ENCODE assay signal across 8 cellular contexts in the genomic region with DNA sequence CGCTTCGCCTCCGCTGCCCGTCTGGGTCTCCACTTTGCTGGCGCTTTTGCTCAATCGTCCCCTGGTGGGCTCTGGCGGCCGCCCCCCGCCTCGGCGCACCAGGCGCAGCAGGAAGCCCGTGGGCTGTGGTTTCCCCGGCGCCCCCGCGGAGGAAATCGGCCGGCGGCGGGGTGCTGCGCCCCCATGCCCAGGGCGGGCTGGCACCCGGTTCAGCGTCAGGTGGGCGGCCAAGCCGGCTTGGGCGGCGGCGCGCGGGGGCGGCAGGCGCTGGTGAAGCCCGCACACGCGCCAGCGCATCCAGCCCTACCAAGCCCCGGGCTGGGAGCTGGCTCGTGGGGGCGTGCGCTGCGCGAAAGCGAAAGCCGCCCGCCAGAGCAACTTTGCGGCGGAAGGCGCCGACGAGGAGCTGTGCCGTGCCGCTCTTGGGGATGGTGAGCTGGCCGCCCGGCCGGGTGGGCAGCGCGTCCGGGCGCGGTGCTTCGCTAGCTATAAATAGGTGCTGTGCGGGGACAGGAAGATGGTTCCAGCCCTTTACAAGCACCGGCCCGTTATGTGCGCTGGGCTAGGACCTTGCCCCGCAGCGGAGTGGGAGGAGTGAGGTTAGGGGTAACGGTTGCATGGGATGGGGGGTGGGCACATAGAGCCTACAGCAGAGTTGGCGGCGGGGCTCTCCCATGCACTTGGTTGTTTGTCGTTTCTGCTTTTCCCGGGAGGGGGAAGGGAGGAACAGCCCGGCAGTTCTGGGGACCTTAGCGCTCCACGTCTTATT. TPM values are rescaled to one million over a fixed set of nuclear protein-coding genes. Genes with fewer than 3 reads are reported as not detected.
DNase-seq lines count a peak whose midpoint lies in the region; ATAC-seq and TF ChIP-seq lines count a peak whose summit lies in the region.

No MANE protein-coding gene starts in this region.

- no CpG with 5 or more reads among the region's 77 CpGs for WGBS in mesendoderm (ENCODE audit: extremely low coverage, insufficient coverage, low lambda C conversion rate)

- no peak overlapping the region for H3K23ac ChIP-seq in mesendoderm (ENCODE audit: low read length)

- no peak overlapping the region for H4K8ac ChIP-seq in mesendoderm (ENCODE audit: low read depth, low read length)

- H3K18ac ChIP-seq in mesendoderm (ENCODE audit: low read length): peak overlapping the region; percentile 31

- H3K79me2 ChIP-seq in KMS-11 (ENCODE audit: insufficient read depth, low read depth) (no peaks in the 10 kb centered on the region), mesendoderm (ENCODE audit: control insufficient read depth, insufficient read depth, low read length) (no peaks in the 10 kb centered on the region)

- H3K4me1 ChIP-seq in KMS-11 (ENCODE audit: low read depth, poor library complexity, severe bottlenecking) (peaks cover 28% of the 10 kb centered on the region), mesendoderm (ENCODE audit: control insufficient read depth, low read depth, low read length) (peaks cover 8% of the 10 kb centered on the region)

- H3K27ac ChIP-seq in KMS-11 (peak overlapping the region; percentile 50), mesendoderm (ENCODE audit: low read depth, low read length) (no peak overlapping the region)

- POLR2A ChIA-PET in BJ (lab: Charles Lee): no interaction called here

- H3K9me3 Mint-ChIP-seq in activated CD4-positive, alpha-beta T cell treated with anti-CD3 and anti-CD28 coated beads, Interleukin-2, amount 10 ng/mL, durations not matched to agents 24 days and 14 days: no peaks in the 10 kb centered on the region

- peaks cover 66% of the 10 kb centered on the region for H3K4me1 Mint-ChIP-seq in activated CD4-positive, alpha-beta T cell treated with anti-CD3 and anti-CD28 coated beads, Interleukin-2, amount 10 ng/mL, durations not matched to agents 24 days and 14 days

- DNase-seq in BJ (ENCODE audit: low read depth) (no peak), dermis blood vessel endothelial cell (peak; percentile 64), mesendoderm (no peak)
- DNase-seq in activated CD4-positive, alpha-beta T cell treated with anti-CD3 and anti-CD28 coated beads, Interleukin-2, amount 10 ng/mL, durations not matched to agents 24 days and 14 days: peak; percentile 93
- peak; percentile 57 to 77 for DNase-seq in stimulated activated CD8-positive, alpha-beta memory T cell treated with anti-CD3 and anti-CD28 coated beads, Interleukin-4, amount 100 ng/mL, for 4 hours (ENCODE audit: low read depth in 2 of 2, low spot score in 1 of 2)

- H4K5ac ChIP-seq in mesendoderm (ENCODE audit: low read length): no peak overlapping the region

- H3K4ac ChIP-seq in mesendoderm (ENCODE audit: low read depth, low read length): peak overlapping the region; percentile 10

- no peak for TF ChIP-seq CTCF in BJ (IDR thresholded peaks at IDR 0.05; ENCODE audit: insufficient read depth, low read depth, low read length)
- no peak for TF ChIP-seq CTCF in KMS-11 (conservative IDR thresholded peaks at IDR 0.05; ENCODE audit: low read depth, low read length)

- no peaks in the 10 kb centered on the region for H3K27me3 Mint-ChIP-seq in activated CD4-positive, alpha-beta T cell treated with anti-CD3 and anti-CD28 coated beads, Interleukin-2, amount 10 ng/mL, durations not matched to agents 24 days and 14 days

- H3K9ac ChIP-seq in KMS-11: peak overlapping the region; percentile 53; the same call in 1 of the 2 replicates
- peak overlapping the region; percentile 50 for H3K9ac ChIP-seq in mesendoderm (ENCODE audit: low read length)

- H3K4me3 Mint-ChIP-seq in activated CD4-positive, alpha-beta T cell treated with anti-CD3 and anti-CD28 coated beads, Interleukin-2, amount 10 ng/mL, durations not matched to agents 24 days and 14 days: peak overlapping the region; percentile 92

- H3K56ac ChIP-seq in mesendoderm (ENCODE audit: low read length): peak overlapping the region; percentile 56

- H3K79me1 ChIP-seq in mesendoderm (ENCODE audit: low read length): no peaks in the 10 kb centered on the region

- H2BK5ac ChIP-seq in mesendoderm (ENCODE audit: low read length): no peak overlapping the region

- peak overlapping the region; percentile 65 for H3K4me3 ChIP-seq in BJ (ENCODE audit: low read depth, low read length)
- no peak overlapping the region for H3K4me3 ChIP-seq in KMS-11 (IDR thresholded peaks at IDR 0.05; ENCODE audit: insufficient read depth, low read depth, low read length)
- peak overlapping the region; percentile 3 for H3K4me3 ChIP-seq in mesendoderm (ENCODE audit: low read length)

- H3K27me3 ChIP-seq in BJ (ENCODE audit: control insufficient read depth, insufficient read depth, low read length) (no peaks in the 10 kb centered on the region), KMS-11 (ENCODE audit: insufficient read depth, low read depth) (no peaks in the 10 kb centered on the region), mesendoderm (ENCODE audit: insufficient read depth, low read length, poor library complexity) (no peaks in the 10 kb centered on the region)

- no peak overlapping the region for H2AK5ac ChIP-seq in mesendoderm (ENCODE audit: low read length)

- intact Hi-C loops in activated CD4-positive, alpha-beta T cell treated with anti-CD3 and anti-CD28 coated beads, Interleukin-2, amount 10 ng/mL, durations not matched to agents 24 days and 14 days (cut with micrococcal nuclease): loop anchor here (5.0 kb wide), 2 partner anchors 49 to 401 kb away; a partner anchor contains a TSS

- H4K20me1 ChIP-seq in KMS-11 (ENCODE audit: insufficient read depth): no peaks in the 10 kb centered on the region

- H2BK15ac ChIP-seq in mesendoderm (replicated peaks; ENCODE audit: low read depth): no peak overlapping the region

- H2BK120ac ChIP-seq in mesendoderm (ENCODE audit: low read depth, low read length): no peak overlapping the region

- H3K4me2 ChIP-seq in KMS-11 (peak overlapping the region; percentile 76), mesendoderm (ENCODE audit: low read length) (peak overlapping the region; percentile 58)

- H3K36me3 Mint-ChIP-seq in activated CD4-positive, alpha-beta T cell treated with anti-CD3 and anti-CD28 coated beads, Interleukin-2, amount 10 ng/mL, durations not matched to agents 24 days and 14 days (ENCODE audit: low read depth): peaks cover 4% of the 10 kb centered on the region

- H3K36me3 ChIP-seq in BJ (ENCODE audit: control insufficient read depth, insufficient read depth, low read length) (peaks cover 3% of the 10 kb centered on the region), KMS-11 (ENCODE audit: insufficient read depth) (no peaks in the 10 kb centered on the region), mesendoderm (ENCODE audit: control insufficient read depth, insufficient read depth, low read length) (no peaks in the 10 kb centered on the region)

- peak overlapping the region; percentile 78 for H2AFZ ChIP-seq in KMS-11 (ENCODE audit: low read depth)

- peak; percentile 38 for ATAC-seq in GM19438 (IDR thresholded peaks at IDR 0.05; ENCODE audit: low read depth, unreplicated experiment)
- ATAC-seq in GM18519 (IDR thresholded peaks at IDR 0.05; ENCODE audit: low FRiP score, unreplicated experiment): no peak

- H3K27ac Mint-ChIP-seq in activated CD4-positive, alpha-beta T cell treated with anti-CD3 and anti-CD28 coated beads, Interleukin-2, amount 10 ng/mL, durations not matched to agents 24 days and 14 days: peak overlapping the region; percentile 92

- CTCF ChIA-PET in BJ (lab: Yijun Ruan, JAX): interaction anchor here (0.8 to 5.6 kb wide), 15 partner anchors 9 to 96 kb away, joined by 3 to 66 read pairs (median 12); no protein-coding TSS in a partner anchor

RNA-seq across cellular contexts. Expression of a gene that starts 25.0 kb away (rescaled TPM):
- polyA plus RNA-seq in BJ (2011; rRNA removed): 2.6 and 5.2 TPM in 2 replicates
- 1.2 and 1.3 TPM in 2 replicates for polyA minus RNA-seq in BJ (2011; rRNA and poly(A)+ RNA removed)
- 0.75 and 0.78 TPM in 2 replicates for total RNA-seq in activated CD4-positive, alpha-beta T cell treated with anti-CD3 and anti-CD28 coated beads, Interleukin-2, amount 10 ng/mL, durations not matched to agents 24 days and 14 days
- 0.34 and 0.60 TPM in 2 replicates for total RNA-seq in dermis blood vessel endothelial cell
- 1.8 TPM for polyA plus RNA-seq in mesendoderm (2013, experiment 1 of 2)
- 1.6 TPM for polyA plus RNA-seq in mesendoderm (2013, experiment 2 of 2)

Comparison
In these comparisons a context has a peak if more than half of its experiments do, and no peak if none do; other contexts are left out.
1. DNase-seq: peak in activated CD4-positive, alpha-beta T cell treated with anti-CD3 and anti-CD28 coated beads, Interleukin-2, amount 10 ng/mL, durations not matched to agents 24 days and 14 days (single experiment), dermis blood vessel endothelial cell (single experiment) and stimulated activated CD8-positive, alpha-beta memory T cell treated with anti-CD3 and anti-CD28 coated beads, Interleukin-4, amount 100 ng/mL, for 4 hours (2 of 2); none in BJ (single experiment) and mesendoderm (single experiment).